In genomic region chr17:50094243-50094752, GRCh38 we compare ENCODE assay signal across 8 cellular contexts. TPM values are rescaled to one million over a fixed set of nuclear protein-coding genes. Genes with fewer than 3 reads are reported as not detected.
DNase-seq lines count a peak whose midpoint lies in the region; ATAC-seq and TF ChIP-seq lines count a peak whose summit lies in the region.

No MANE protein-coding gene starts in this region.

- TF ChIP-seq CTCF in dorsolateral prefrontal cortex (IDR thresholded peaks at IDR 0.05 in 54 of 56, conservative IDR thresholded peaks at IDR 0.05 in 2 of 56; ENCODE audit: low read depth in 1 of 56, partially characterized antibody in 56 of 56) (peak; percentile 87 to 99 (median 95)), liver (IDR thresholded peaks at IDR 0.05; ENCODE audit: low read depth, low read length, missing input control) (peak; percentile 85)

- peaks cover 0 to 7% (median 5%) of the 10 kb centered on the region in 4 donors for H3K36me3 ChIP-seq in liver (ENCODE audit: control insufficient read depth in 4 of 4, insufficient read depth in 3 of 4, low read depth in 1 of 4, low read length in 3 of 4)

- intact Hi-C loops in dorsolateral prefrontal cortex (cut with DNase I): loop anchor here (2.0 to 10.0 kb wide), 3 partner anchors 59 to 181 kb away; partner anchors contain the start of gene TMEM92 (in 1 of the 2)

- TF ChIP-seq RAD21 in liver (IDR thresholded peaks at IDR 0.05): peak; percentile 78 to 88

- H3K27me3 ChIP-seq in dorsolateral prefrontal cortex: no peaks in the 10 kb centered on the region
- H3K27me3 ChIP-seq in liver (ENCODE audit: control insufficient read depth in 4 of 4, insufficient read depth in 4 of 4, low read length in 3 of 4): no peaks in the 10 kb centered on the region

- H3K9me3 ChIP-seq in liver (ENCODE audit: control insufficient read depth in 4 of 4, low read length in 3 of 4): no peaks in the 10 kb centered on the region

- under 1% methylated on average over 21 of the region's 21 CpGs for WGBS in liver

- peak overlapping the region; percentile 63 to 100 (median 96) for H3K4me3 ChIP-seq in dorsolateral prefrontal cortex
- peak overlapping the region; percentile 53 to 83 (median 61) for H3K4me3 ChIP-seq in liver (ENCODE audit: low read depth in 1 of 3, low read length in 3 of 3)

- peak; percentile 85 for DNase-seq in EL
- peak; percentile 74 to 96 for DNase-seq in NCI-H526 (lab: John Stamatoyannopoulos, UW)
- DNase-seq in activated CD4-positive, alpha-beta T cell treated with anti-CD3 and anti-CD28 coated beads, Interleukin-2, amount 50 U/mL, for 24 hours (ENCODE audit: low read depth in 1 of 2, low spot score in 1 of 2): peak; percentile 90 to 94
- DNase-seq in dorsolateral prefrontal cortex: peak; percentile 90 to 96 (median 94)
- DNase-seq in stimulated activated CD4-positive, alpha-beta T cell treated with anti-CD3 and anti-CD28 coated beads, Interleukin-2, amount 100 ng/mL, for 48 hours: peak; percentile 94 to 97

- H3K27ac ChIP-seq in dorsolateral prefrontal cortex: peak overlapping the region; percentile 52 to 99 (median 92)
- peak overlapping the region; percentile 81 to 82 for H3K27ac ChIP-seq in liver (ENCODE audit: low read depth in 1 of 2, low read length in 2 of 2)

- H3K4me1 ChIP-seq in liver (ENCODE audit: control insufficient read depth in 4 of 4, insufficient read depth in 4 of 4, low read length in 3 of 4): peaks cover 7 to 43% (median 34%) of the 10 kb centered on the region in 4 donors

- peak overlapping the region; percentile 30 to 90 for H3K9ac ChIP-seq in liver (ENCODE audit: low read depth in 1 of 2, low read length in 2 of 2)

- ATAC-seq in HG03432 (IDR thresholded peaks at IDR 0.05; ENCODE audit: unreplicated experiment) (peak; percentile 45), HG02678 (IDR thresholded peaks at IDR 0.05; ENCODE audit: unreplicated experiment) (no peak)

TF ChIP-seq in liver, 16 proteins besides CTCF, POLR2A, EP300 and RAD21:
- TF ChIP-seq FOXA1 (IDR thresholded peaks at IDR 0.05) (no peak), SP1 (IDR thresholded peaks at IDR 0.05) (no peak), RXRA (IDR thresholded peaks at IDR 0.05) (no peak), EGR1 (IDR thresholded peaks at IDR 0.05; ENCODE audit: low read depth in 2 of 2) (no peak), FOXA2 (IDR thresholded peaks at IDR 0.05) (no peak), YY1 (IDR thresholded peaks at IDR 0.05) (no peak), REST (IDR thresholded peaks at IDR 0.05) (no peak), TAF1 (conservative IDR thresholded peaks at IDR 0.05) (no peak), GABPA (IDR thresholded peaks at IDR 0.05 in 1 of 2, conservative IDR thresholded peaks at IDR 0.05 in 1 of 2) (no peak), HNF4A (conservative IDR thresholded peaks at IDR 0.05) (no peak), ATF3 (IDR thresholded peaks at IDR 0.05) (no peak)

RNA-seq across cellular contexts. Expression of gene PDK2, which starts 0.9 kb away (rescaled TPM):
- total RNA-seq in dorsolateral prefrontal cortex (100 to 1,000 TPM in 115 of 120 experiments, 10 to 100 TPM in 5; 87.1 to 176 (median 131) TPM), liver (10 to 100 TPM in 1 of 2 donors, 1 to 10 TPM in 1; 8.6 to 24.5 TPM)
- polyA plus RNA-seq in liver: 10 to 100 TPM; 32.4 to 36.6 TPM

RNA-seq across cellular contexts. Expression of gene SAMD14, which starts 35.7 kb away (rescaled TPM):
- total RNA-seq in dorsolateral prefrontal cortex: 100 to 1,000 TPM in 2 of 120 experiments, 10 to 100 TPM in 118; 17.9 to 122 (median 58.2) TPM
- under 1 TPM; 0.50 to 0.84 TPM for total RNA-seq in liver
- polyA plus RNA-seq in liver: under 1 TPM in 1 of 2 donors, not detected in 1; 0.67 TPM

RNA-seq across cellular contexts. Expression of gene ITGA3, which starts 38.4 kb away (rescaled TPM):
- total RNA-seq in dorsolateral prefrontal cortex: 10 to 100 TPM; 12.7 to 53.3 (median 33.2) TPM
- total RNA-seq in liver: 1 to 10 TPM in 1 of 2 donors, under 1 TPM in 1; 0.79 to 4.4 TPM
- 1 to 10 TPM; 1.1 to 1.8 TPM for polyA plus RNA-seq in liver

RNA-seq across cellular contexts. Expression of gene PPP1R9B, which starts 56.2 kb away (rescaled TPM):
- total RNA-seq in dorsolateral prefrontal cortex (100 to 1,000 TPM in 118 of 120 experiments, 10 to 100 TPM in 2; 74.6 to 225 (median 160) TPM), liver (10 to 100 TPM in 1 of 2 donors, 1 to 10 TPM in 1; 7.4 to 26.1 TPM)
- polyA plus RNA-seq in liver: 1 to 10 TPM in 1 of 2 donors, under 1 TPM in 1; 0.90 to 6.7 TPM

Comparison
In these comparisons a context has a peak if more than half of its experiments do, and no peak if none do; other contexts are left out.
1. RNA of gene SAMD14, which starts 35.7 kb away (total RNA-seq): 17.9 to 122 TPM in dorsolateral prefrontal cortex; 0.50 to 0.84 TPM in liver; every median in the first group is over 10 times any median in the second.
2. Peak in every context shown above with its lines, with median percentiles within 50 percentile points of each other: DNase-seq.